ENCODE assay signal across 1 cellular context in the genomic region with DNA sequence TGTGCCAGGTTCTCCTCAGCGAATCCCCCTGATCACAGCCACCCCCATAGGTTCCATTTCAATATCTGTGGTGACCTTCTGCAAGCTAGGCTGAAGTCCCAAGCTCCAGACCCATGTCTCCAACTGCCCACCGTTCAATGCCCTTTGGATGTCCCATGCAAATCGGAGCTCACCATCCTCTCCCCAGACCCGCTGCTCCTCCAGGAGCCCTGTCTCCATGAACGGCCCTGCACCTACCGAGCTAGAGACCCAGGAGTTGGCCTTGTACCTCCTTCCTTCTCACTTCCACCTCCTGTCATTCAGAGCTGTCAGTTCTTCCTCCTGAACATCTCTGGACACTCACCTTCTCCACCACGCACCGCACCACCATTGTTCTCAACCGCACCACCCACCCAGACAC.
TF ChIP-seq lines count a peak whose summit lies in the region.

No MANE protein-coding gene starts in this region.

TF ChIP-seq in HepG2, 621 proteins besides CTCF, POLR2A, EP300 and RAD21 (continued from another document):
- TF ChIP-seq, protein P1, sequence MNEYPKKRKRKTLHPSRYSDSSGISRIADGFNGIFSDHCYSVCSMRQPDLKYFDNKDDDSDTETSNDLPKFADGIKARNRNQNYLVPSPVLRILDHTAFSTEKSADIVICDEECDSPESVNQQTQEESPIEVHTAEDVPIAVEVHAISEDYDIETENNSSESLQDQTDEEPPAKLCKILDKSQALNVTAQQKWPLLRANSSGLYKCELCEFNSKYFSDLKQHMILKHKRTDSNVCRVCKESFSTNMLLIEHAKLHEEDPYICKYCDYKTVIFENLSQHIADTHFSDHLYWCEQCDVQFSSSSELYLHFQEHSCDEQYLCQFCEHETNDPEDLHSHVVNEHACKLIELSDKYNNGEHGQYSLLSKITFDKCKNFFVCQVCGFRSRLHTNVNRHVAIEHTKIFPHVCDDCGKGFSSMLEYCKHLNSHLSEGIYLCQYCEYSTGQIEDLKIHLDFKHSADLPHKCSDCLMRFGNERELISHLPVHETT (CRISPR knock-in tag; conservative IDR thresholded peaks at IDR 0.05): no peak
- TF ChIP-seq TARDBP (CRISPR knock-in tag; IDR thresholded peaks at IDR 0.05): no peak
- no peak for TF ChIP-seq ZSCAN12 (CRISPR knock-in tag; IDR thresholded peaks at IDR 0.05)
- TF ChIP-seq SIN3A (IDR thresholded peaks at IDR 0.05; ENCODE audit: borderline replicate concordance, low read depth, low read length): no peak
- TF ChIP-seq HCFC1 (IDR thresholded peaks at IDR 0.05; ENCODE audit: low read depth, low read length): no peak
- TF ChIP-seq XBP1 (CRISPR knock-in tag; IDR thresholded peaks at IDR 0.05): no peak
